In the genomic region with DNA sequence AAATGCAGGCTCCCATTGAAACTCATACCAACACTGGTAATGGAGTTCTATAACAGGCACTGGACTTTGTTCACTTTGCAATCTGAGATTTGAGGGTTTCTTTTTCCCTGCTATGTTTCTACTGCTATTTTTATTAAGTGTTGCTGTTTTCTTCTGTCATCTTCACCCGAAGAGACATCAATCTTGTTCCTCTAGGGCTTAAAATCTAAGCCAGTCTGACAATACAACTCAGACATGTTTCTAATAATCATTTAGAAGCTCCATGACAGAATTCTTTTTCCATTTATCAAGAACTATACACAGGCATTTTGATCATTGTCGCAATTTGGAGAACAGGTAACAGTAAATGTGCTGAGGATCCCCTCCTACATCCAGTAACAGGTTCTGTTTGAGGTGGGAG, we compare ENCODE assay signal across 21 cellular contexts.
DNase-seq lines count a peak whose midpoint lies in the region; ATAC-seq, FAIRE-seq and TF ChIP-seq lines count a peak whose summit lies in the region.
"Had no signal": no experiment of that assay in that cellular context is flagged by ENCODE, and none has a peak within 500 bp of the region (broad histone marks: within the 10 kb centered on the region; RNA-seq: fewer than 3 reads in every experiment).

No MANE protein-coding gene starts in this region.

- H3K9me2 ChIP-seq in GM23338 (ENCODE audit: insufficient read depth) (peaks cover 7% of the 10 kb centered on the region; the same call in 1 of the 2 replicates), PC-9 (ENCODE audit: insufficient read depth) (no peaks in the 10 kb centered on the region)

- no peak overlapping the region for H3K4me3 Mint-ChIP-seq in GM23338
- no peak overlapping the region for H3K4me3 Mint-ChIP-seq in naive thymus-derived CD4-positive, alpha-beta T cell
- H3K4me3 Mint-ChIP-seq: CD4-positive, CD25-positive, alpha-beta regulatory T cell; CD8-positive, alpha-beta T cell had no signal

- H3K79me2 ChIP-seq in GM23338 (replicated peaks; ENCODE audit: insufficient read depth) = no peaks in the 10 kb centered on the region
- H3K79me2 ChIP-seq in PC-9 (ENCODE audit: low read depth) = no peaks in the 10 kb centered on the region

- H3K4me2 ChIP-seq in GM23338 (no peak overlapping the region), PC-9 (no peak overlapping the region)
- H3K4me2 ChIP-seq: BLaER1 had no signal

- no peaks in the 10 kb centered on the region for H3K27me3 Mint-ChIP-seq in GM23338 (ENCODE audit: insufficient read depth, low read depth, poor library complexity)
- H3K27me3 Mint-ChIP-seq in naive thymus-derived CD4-positive, alpha-beta T cell = no peaks in the 10 kb centered on the region
- H3K27me3 Mint-ChIP-seq: CD4-positive, CD25-positive, alpha-beta regulatory T cell had no signal

- H3K36me3 ChIP-seq in GM23338 (ENCODE audit: insufficient read depth) (no peaks in the 10 kb centered on the region), PC-9 (ENCODE audit: low read depth) (no peaks in the 10 kb centered on the region), endocrine pancreas (ENCODE audit: control insufficient read depth, insufficient read depth, low read length) (no peaks in the 10 kb centered on the region), small intestine (ENCODE audit: control insufficient read depth in 2 of 2, insufficient read depth in 2 of 2, low read length in 2 of 2) (no peaks in the 10 kb centered on the region)
- no peaks in the 10 kb centered on the region for H3K36me3 ChIP-seq in naive thymus-derived CD4-positive, alpha-beta T cell (ENCODE audit: control insufficient read depth in 2 of 3, insufficient read depth in 3 of 3, low read length in 3 of 3)
- H3K36me3 ChIP-seq: BLaER1, HAP-1 had no signal

- H3K9me3 ChIP-seq in PC-9 (ENCODE audit: insufficient read depth, low read depth) (no peaks in the 10 kb centered on the region), endocrine pancreas (ENCODE audit: control insufficient read depth, low read length) (no peaks in the 10 kb centered on the region), small intestine (ENCODE audit: control insufficient read depth, low read depth) (no peaks in the 10 kb centered on the region)
- H3K9me3 ChIP-seq in naive thymus-derived CD4-positive, alpha-beta T cell (ENCODE audit: control insufficient read depth in 2 of 3, low read length in 3 of 3) = no peaks in the 10 kb centered on the region
- H3K9me3 ChIP-seq: BLaER1, Caco-2, HAP-1 had no signal

- H3K27ac ChIP-seq in GM23338 (ENCODE audit: low read depth) = no peak overlapping the region
- H3K27ac ChIP-seq in PC-9 = no peak overlapping the region
- H3K27ac ChIP-seq in small intestine (ENCODE audit: low read depth in 1 of 2, low read length in 1 of 2) = no peak overlapping the region
- no peak overlapping the region for H3K27ac ChIP-seq in naive thymus-derived CD4-positive, alpha-beta T cell (ENCODE audit: low read depth, low read length)
- H3K27ac ChIP-seq: BLaER1, C4-2B had no signal

- no peaks in the 10 kb centered on the region for H4K20me1 ChIP-seq in GM23338 (replicated peaks; ENCODE audit: insufficient read depth)
- H4K20me1 ChIP-seq in PC-9 (ENCODE audit: insufficient read depth) = no peaks in the 10 kb centered on the region
- H4K20me1 ChIP-seq: BLaER1 had no signal

- CTCF ChIA-PET in PC-9 (lab: Charles Lee) = no interaction called here
- CTCF ChIA-PET in naive thymus-derived CD4-positive, alpha-beta T cell (lab: Charles Lee) = no interaction called here

- no peak overlapping the region for H3K9ac ChIP-seq in endocrine pancreas (ENCODE audit: control insufficient read depth, insufficient read depth, low read length)
- H3K9ac ChIP-seq: BLaER1 had no signal

- no peak for TF ChIP-seq CTCF in GM23338 (conservative IDR thresholded peaks at IDR 0.05; ENCODE audit: low read depth in 2 of 2)
- no peak for TF ChIP-seq CTCF in PC-9 (conservative IDR thresholded peaks at IDR 0.05)

- H3K27me3 ChIP-seq in GM23338 (ENCODE audit: insufficient read depth) = no peaks in the 10 kb centered on the region
- H3K27me3 ChIP-seq in PC-9 (ENCODE audit: insufficient read depth, low read depth) = no peaks in the 10 kb centered on the region
- no peaks in the 10 kb centered on the region for H3K27me3 ChIP-seq in endocrine pancreas (ENCODE audit: control insufficient read depth, insufficient read depth, low read length)
- H3K27me3 ChIP-seq in small intestine (ENCODE audit: control insufficient read depth in 2 of 2, insufficient read depth in 2 of 2, low read length in 2 of 2) = no peaks in the 10 kb centered on the region
- no peaks in the 10 kb centered on the region for H3K27me3 ChIP-seq in naive thymus-derived CD4-positive, alpha-beta T cell (ENCODE audit: control insufficient read depth in 2 of 2, insufficient read depth in 2 of 2, low read length in 2 of 2)
- H3K27me3 ChIP-seq: BLaER1 had no signal

- ATAC-seq in GM23338 = no peak
- no peak for ATAC-seq in GM18502 (IDR thresholded peaks at IDR 0.05; ENCODE audit: poor library complexity, unreplicated experiment)
- no peak for ATAC-seq in naive thymus-derived CD4-positive, alpha-beta T cell
- ATAC-seq in HG03571 (IDR thresholded peaks at IDR 0.05; ENCODE audit: unreplicated experiment) = no peak
- ATAC-seq: CD8-positive, alpha-beta T cell had no signal

- 0 out of 2 replicates have a peak overlapping the region, but pooled peaks have one; percentile 43 for H2AFZ ChIP-seq in GM23338
- peak overlapping the region; percentile 54; the same call in 1 of the 2 replicates for H2AFZ ChIP-seq in PC-9

- no peak overlapping the region for H3K4me3 ChIP-seq in GM23338
- no peak overlapping the region for H3K4me3 ChIP-seq in PC-9
- H3K4me3 ChIP-seq in endocrine pancreas (ENCODE audit: control insufficient read depth, insufficient read depth, low read length) = peak overlapping the region; percentile 72
- no peak overlapping the region for H3K4me3 ChIP-seq in small intestine (ENCODE audit: low read depth in 1 of 2, low read length in 2 of 2)
- H3K4me3 ChIP-seq in naive thymus-derived CD4-positive, alpha-beta T cell (ENCODE audit: low read length) = no peak overlapping the region
- H3K4me3 ChIP-seq: BLaER1, HAP-1 had no signal

- no peak for FAIRE-seq in small intestine (lab: Jason Lieb, UNC)
- FAIRE-seq: G401.6, GM12892, GM19239, H54 had no signal

- H3K9me3 Mint-ChIP-seq in GM23338 = no peaks in the 10 kb centered on the region
- peaks cover 0 to 2% (median 0%) of the 10 kb centered on the region in 11 donors for H3K9me3 Mint-ChIP-seq in naive thymus-derived CD4-positive, alpha-beta T cell
- H3K9me3 Mint-ChIP-seq: CD8-positive, alpha-beta T cell had no signal

- WGBS in small intestine, 3 donors = 41 to 65% (median 43%) methylated on average over 2 of the region's 2 CpGs

- H3F3A ChIP-seq in GM23338 (replicated peaks; ENCODE audit: low read depth) (no peaks in the 10 kb centered on the region), PC-9 (ENCODE audit: insufficient read depth, low read depth) (no peaks in the 10 kb centered on the region)

- POLR2A ChIA-PET in PC-9 (lab: Charles Lee; ENCODE audit: unreplicated experiment) = no interaction called here
- POLR2A ChIA-PET in naive thymus-derived CD4-positive, alpha-beta T cell (lab: Charles Lee) = no interaction called here

- no peaks in the 10 kb centered on the region for H3K4me1 Mint-ChIP-seq in GM23338
- no peaks in the 10 kb centered on the region for H3K4me1 Mint-ChIP-seq in naive thymus-derived CD4-positive, alpha-beta T cell
- H3K4me1 Mint-ChIP-seq: CD4-positive, CD25-positive, alpha-beta regulatory T cell had no signal

- DNase-seq in GM23338 (ENCODE audit: low spot score) = no peak
- DNase-seq in PC-9 = no peak
- peak; percentile 6 for DNase-seq in small intestine
- no peak for DNase-seq in naive thymus-derived CD4-positive, alpha-beta T cell
- no peak for DNase-seq in NCI-H1417 (lab: John Stamatoyannopoulos, UW)
- DNase-seq: Caco-2; CD4-positive, CD25-positive, alpha-beta regulatory T cell; CD8-positive, alpha-beta T cell; DMS153; DND-41; GOT3 had no signal

- H3K4me1 ChIP-seq in GM23338 (ENCODE audit: insufficient read depth) = no peaks in the 10 kb centered on the region
- no peaks in the 10 kb centered on the region for H3K4me1 ChIP-seq in PC-9 (replicated peaks; ENCODE audit: insufficient read depth)
- H3K4me1 ChIP-seq in endocrine pancreas (ENCODE audit: control insufficient read depth, insufficient read depth, low read length) = peaks cover 22% of the 10 kb centered on the region
- no peaks in the 10 kb centered on the region for H3K4me1 ChIP-seq in small intestine (ENCODE audit: control insufficient read depth in 2 of 2, insufficient read depth in 1 of 2, low read depth in 1 of 2, low read length in 1 of 2)
- H3K4me1 ChIP-seq in naive thymus-derived CD4-positive, alpha-beta T cell (ENCODE audit: control insufficient read depth in 2 of 2, insufficient read depth in 2 of 2, low read length in 2 of 2) = no peaks in the 10 kb centered on the region
- H3K4me1 ChIP-seq: BLaER1, Caco-2, HAP-1 had no signal

- no TSS peak for BruUV-seq in PC-9 (replicated peaks; lab: Mats Ljungman, UMichigan)

- no peaks in the 10 kb centered on the region for H3K36me3 Mint-ChIP-seq in GM23338 (ENCODE audit: low read depth)
- no peaks in the 10 kb centered on the region for H3K36me3 Mint-ChIP-seq in naive thymus-derived CD4-positive, alpha-beta T cell
- H3K36me3 Mint-ChIP-seq: CD4-positive, CD25-positive, alpha-beta regulatory T cell; CD8-positive, alpha-beta T cell had no signal

- no peak overlapping the region for H3K27ac Mint-ChIP-seq in GM23338
- H3K27ac Mint-ChIP-seq in naive thymus-derived CD4-positive, alpha-beta T cell = no peak overlapping the region
- H3K27ac Mint-ChIP-seq: CD4-positive, CD25-positive, alpha-beta regulatory T cell; CD8-positive, alpha-beta T cell had no signal

- intact Hi-C loops in PC-9 (cut with micrococcal nuclease; ENCODE audit: unreplicated experiment) = no loop called here
- intact Hi-C loops in naive thymus-derived CD4-positive, alpha-beta T cell (cut with micrococcal nuclease) = no loop called here

TF ChIP-seq in GM23338, 12 proteins besides CTCF, POLR2A, EP300 and RAD21 (continues in another document):
- no peak for TF ChIP-seq JUNB (IDR thresholded peaks at IDR 0.05; ENCODE audit: unreplicated experiment)
- no peak for TF ChIP-seq STAT1 (IDR thresholded peaks at IDR 0.05; ENCODE audit: unreplicated experiment)
- no peak for TF ChIP-seq POLR2AphosphoS5 (IDR thresholded peaks at IDR 0.05; ENCODE audit: low read depth)
- no peak for TF ChIP-seq NANOG (IDR thresholded peaks at IDR 0.05; ENCODE audit: borderline replicate concordance)
- no peak for TF ChIP-seq EZH2phosphoT487 (IDR thresholded peaks at IDR 0.05; ENCODE audit: unreplicated experiment)
- no peak for TF ChIP-seq ZNF114 (CRISPR knock-in tag; IDR thresholded peaks at IDR 0.05)
